1 cellular context compared by ENCODE assay signal in the genomic region with DNA sequence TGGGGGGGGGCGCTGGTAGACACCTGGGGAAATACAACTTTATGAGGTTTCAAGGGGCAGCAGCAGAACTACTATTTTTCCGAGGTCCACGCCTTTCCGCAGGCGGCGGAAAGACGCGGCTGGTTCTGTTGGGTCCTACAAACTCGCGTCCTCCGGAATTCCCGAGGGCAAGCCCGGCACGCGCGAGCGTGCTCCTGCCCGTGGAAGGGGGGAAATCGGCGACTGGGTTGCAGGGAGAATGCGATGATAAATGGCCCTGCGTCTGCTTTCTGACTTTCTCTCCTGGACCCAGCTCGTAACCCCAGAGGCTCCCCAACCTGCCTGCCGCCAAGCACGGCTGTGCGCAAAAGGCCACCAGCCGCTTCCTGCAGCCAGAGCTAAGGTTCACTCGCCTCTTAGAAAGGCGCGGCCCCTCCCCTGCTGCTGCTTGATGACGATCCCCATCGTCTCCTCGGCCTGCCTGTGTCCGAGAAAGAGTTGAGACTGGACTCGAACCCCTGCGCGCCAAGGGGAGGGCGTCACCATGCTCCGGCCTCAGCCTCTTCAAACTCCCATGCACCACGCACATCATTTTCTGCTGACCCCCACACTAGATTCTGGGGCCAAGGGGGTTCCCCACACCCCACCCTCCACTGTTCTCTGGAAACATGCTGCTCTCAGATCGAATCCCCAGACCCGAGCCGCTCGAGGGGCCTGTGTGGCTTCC.
TF ChIP-seq lines count a peak whose summit lies in the region.

No MANE protein-coding gene starts in this region.

TF ChIP-seq in endothelial cell of umbilical vein, 7 proteins besides CTCF, POLR2A, EP300 and RAD21 (continued from another document):
- TF ChIP-seq MYC (IDR thresholded peaks at IDR 0.05; ENCODE audit: low read depth, low read length) = no peak
- no peak for TF ChIP-seq FOS (IDR thresholded peaks at IDR 0.05; ENCODE audit: borderline replicate concordance, insufficient read depth, low read length)
- TF ChIP-seq, protein P1, sequence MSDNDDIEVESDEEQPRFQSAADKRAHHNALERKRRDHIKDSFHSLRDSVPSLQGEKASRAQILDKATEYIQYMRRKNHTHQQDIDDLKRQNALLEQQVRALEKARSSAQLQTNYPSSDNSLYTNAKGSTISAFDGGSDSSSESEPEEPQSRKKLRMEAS (IDR thresholded peaks at IDR 0.05; ENCODE audit: insufficient read depth, insufficient read length) = no peak
